10 cellular contexts compared by ENCODE assay signal in genomic region chr1:66758247-66758755, GRCh38. TPM values are rescaled to one million over a fixed set of nuclear protein-coding genes. Genes with fewer than 3 reads are reported as not detected.
DNase-seq lines count a peak whose midpoint lies in the region; ATAC-seq and TF ChIP-seq lines count a peak whose summit lies in the region.
"Had no signal": no experiment of that assay in that cellular context is flagged by ENCODE, and none has a peak within 500 bp of the region (broad histone marks: within the 10 kb centered on the region; RNA-seq: fewer than 3 reads in every experiment).

No MANE protein-coding gene starts in this region.

- no peaks in the 10 kb centered on the region for H3K4me1 ChIP-seq in CD8-positive, alpha-beta memory T cell (ENCODE audit: insufficient read depth, low read length)
- H3K4me1 ChIP-seq in body of pancreas, result no peaks in the 10 kb centered on the region

- H3K9me3 Mint-ChIP-seq in CD8-positive, alpha-beta memory T cell, result no peaks in the 10 kb centered on the region

- no peak for TF ChIP-seq POLR2A in body of pancreas (IDR thresholded peaks at IDR 0.05)

- DNase-seq in CD8-positive, alpha-beta memory T cell, result no peak
- peak; percentile 11 for DNase-seq in SK-N-DZ (ENCODE audit: low spot score)
- DNase-seq in body of pancreas, result no peak
- DNase-seq in HT-29 (ENCODE audit: low spot score), result no peak
- no peak for DNase-seq in GOT3 (lab: John Stamatoyannopoulos, UW)
- DNase-seq in NK-92 treated with Interleukin-12 subunit alpha and Interleukin-12 subunit beta, amount 100 ng/mL, for 24 hours (lab: John Stamatoyannopoulos, UW), result no peak

- H3K4me3 Mint-ChIP-seq in CD8-positive, alpha-beta memory T cell, result no peak overlapping the region

- peaks cover 0 to 25% of the 10 kb centered on the region in 2 donors for H3K27me3 Mint-ChIP-seq in CD8-positive, alpha-beta memory T cell

- ATAC-seq in GM19468 (IDR thresholded peaks at IDR 0.05; ENCODE audit: extremely low read depth, unreplicated experiment), result peak; percentile 100
- ATAC-seq in HG03432 (IDR thresholded peaks at IDR 0.05; ENCODE audit: unreplicated experiment), result peak; percentile 100
- no peak for ATAC-seq in body of pancreas

- no peaks in the 10 kb centered on the region for H3K36me3 Mint-ChIP-seq in CD8-positive, alpha-beta memory T cell

- no peaks in the 10 kb centered on the region for H3K4me1 Mint-ChIP-seq in CD8-positive, alpha-beta memory T cell

- H3K9me3 ChIP-seq in CD8-positive, alpha-beta memory T cell (ENCODE audit: low read length), result no peaks in the 10 kb centered on the region
- H3K9me3 ChIP-seq in body of pancreas, result no peaks in the 10 kb centered on the region

- no peak for TF ChIP-seq CTCF in body of pancreas (IDR thresholded peaks at IDR 0.05)

- intact Hi-C loops in body of pancreas (cut with DNase I), result no loop called here

- H3K4me3 ChIP-seq in CD8-positive, alpha-beta memory T cell (ENCODE audit: low read length), result no peak overlapping the region
- no peak overlapping the region for H3K4me3 ChIP-seq in body of pancreas

- CTCF ChIA-PET in CD8-positive, alpha-beta memory T cell (lab: Charles Lee), result interaction anchor here (1.8 kb wide), 1 partner anchor 391 kb away, joined by 5 read pairs; no protein-coding TSS in a partner anchor

- no peak overlapping the region for H3K27ac Mint-ChIP-seq in CD8-positive, alpha-beta memory T cell

- peak overlapping the region; percentile 57 for H3K27ac ChIP-seq in CD8-positive, alpha-beta memory T cell (ENCODE audit: low read depth, low read length)
- no peak overlapping the region for H3K27ac ChIP-seq in body of pancreas
- H3K27ac ChIP-seq: C4-2B had no signal

- 75 to 80% methylated on average over 1 of the region's 1 CpG for WGBS in body of pancreas, 2 donors

- POLR2A ChIA-PET in CD8-positive, alpha-beta memory T cell (lab: Charles Lee), result interaction anchor here (0.6 kb wide), 1 partner anchor 280 kb away, joined by 3 read pairs; no protein-coding TSS in a partner anchor

- H3K27me3 ChIP-seq in CD8-positive, alpha-beta memory T cell (ENCODE audit: insufficient read depth, low read length, poor library complexity, severe bottlenecking), result peaks cover 9% of the 10 kb centered on the region
- no peaks in the 10 kb centered on the region for H3K27me3 ChIP-seq in body of pancreas

- H3K36me3 ChIP-seq in CD8-positive, alpha-beta memory T cell (ENCODE audit: insufficient read depth, low read length), result no peaks in the 10 kb centered on the region
- no peaks in the 10 kb centered on the region for H3K36me3 ChIP-seq in body of pancreas (replicated peaks in 1 of 2; ENCODE audit: insufficient read depth in 1 of 2, low read depth in 2 of 2)

RNA-seq across cellular contexts. Expression of gene DYNLT5, which starts 6.0 kb away (rescaled TPM):
- total RNA-seq in CD8-positive, alpha-beta memory T cell, result not detected
- polyA plus RNA-seq in CD8-positive, alpha-beta memory T cell, result not detected
- polyA plus RNA-seq in SK-N-DZ (2014; cell fraction: cytosol; rRNA removed), result 0.19 and 0.76 TPM in 2 replicates
- 0.32 and 3.9 TPM in 2 replicates for polyA plus RNA-seq in SK-N-DZ (2014; cell fraction: nucleus; rRNA removed)
- not detected for total RNA-seq in body of pancreas
- not detected in 2 replicates for total RNA-seq in HT-29 (2014; rRNA removed; shearing (Covaris generic))

RNA-seq across cellular contexts. Expression of gene INSL5, which starts 42.8 kb away (rescaled TPM):
- not detected for total RNA-seq in CD8-positive, alpha-beta memory T cell
- polyA plus RNA-seq in CD8-positive, alpha-beta memory T cell, result not detected
- not detected in 2 replicates for polyA plus RNA-seq in SK-N-DZ (2014; cell fraction: cytosol; rRNA removed)
- not detected in 2 replicates for polyA plus RNA-seq in SK-N-DZ (2014; cell fraction: nucleus; rRNA removed)
- total RNA-seq in body of pancreas, result not detected
- total RNA-seq in HT-29 (2014; rRNA removed; shearing (Covaris generic)), result not detected in 2 replicates
- total RNA-seq: fibroblast of lung had no signal
- polyA plus RNA-seq: fibroblast of lung had no signal
